In genomic region chr16:86576591-86577313, GRCh38 we compare ENCODE assay signal across 8 cellular contexts. TPM values are rescaled to one million over a fixed set of nuclear protein-coding genes. Genes with fewer than 3 reads are reported as not detected.
A peak's percentile ranks its signal among the peaks of the same experiment; 100 is the strongest.
DNase-seq lines count a peak whose midpoint lies in the region; ATAC-seq, FAIRE-seq and TF ChIP-seq lines count a peak whose summit lies in the region.

No MANE protein-coding gene starts in this region.

- no peaks in the 10 kb centered on the region for H3K36me3 Mint-ChIP-seq in activated T-cell treated with anti-CD3 and anti-CD28 coated beads, Interleukin-2, amount 50 U/mL, for 4 hours (ENCODE audit: insufficient read depth)
- H3K36me3 Mint-ChIP-seq in astrocyte (ENCODE audit: low read depth, unreplicated experiment) (no peaks in the 10 kb centered on the region), type B pancreatic cell (peaks cover 11% of the 10 kb centered on the region)

- H3K4me3 Mint-ChIP-seq in activated T-cell treated with anti-CD3 and anti-CD28 coated beads, Interleukin-2, amount 50 U/mL, for 4 hours: peak overlapping the region; percentile 62
- peak overlapping the region; percentile 98 for H3K4me3 Mint-ChIP-seq in astrocyte (ENCODE audit: unreplicated experiment)
- peak overlapping the region; percentile 94 for H3K4me3 Mint-ChIP-seq in type B pancreatic cell

- ATAC-seq in activated T-cell treated with anti-CD3 and anti-CD28 coated beads, Interleukin-2, amount 50 U/mL, for 4 hours: peak in 1 of 2 donors; percentile 8
- ATAC-seq in GM18861 (IDR thresholded peaks at IDR 0.05; ENCODE audit: unreplicated experiment): no peak

- peak overlapping the region; percentile 90 for H3K4me2 ChIP-seq in astrocyte (ENCODE audit: low read length)

- no peak for DNase-seq in activated T-cell treated with anti-CD3 and anti-CD28 coated beads, Interleukin-2, amount 50 U/mL, for 4 hours
- DNase-seq in activated T-cell treated with anti-CD3 and anti-CD28 coated beads, Interleukin-2, amount 50 U/mL, for 1 hour: no peak
- peak; percentile 80 for DNase-seq in astrocyte (ENCODE audit: low read depth)
- DNase-seq in kidney epithelial cell (ENCODE audit: low read depth): no peak
- peak; percentile 68 for DNase-seq in type B pancreatic cell (ENCODE audit: extremely low spot score, unreplicated experiment)
- no peak for DNase-seq in stimulated activated CD4-positive, alpha-beta T cell treated with anti-CD3 and anti-CD28 coated beads, Interleukin-2, amount 100 ng/mL, for 24 hours
- DNase-seq in NCI-H128 (lab: John Stamatoyannopoulos, UW; ENCODE audit: unreplicated experiment): no peak

- no peaks in the 10 kb centered on the region for H3K27me3 ChIP-seq in astrocyte (ENCODE audit: insufficient read depth, low read length)
- no peaks in the 10 kb centered on the region for H3K27me3 ChIP-seq in kidney epithelial cell (ENCODE audit: control insufficient read depth, insufficient read depth, low read length)

- H3K4me3 ChIP-seq in astrocyte (ENCODE audit: insufficient read depth, low read depth, low read length): peak overlapping the region; percentile 73
- H3K4me3 ChIP-seq in kidney epithelial cell (ENCODE audit: low read depth, low read length): peak overlapping the region; percentile 57

- H3K9me3 ChIP-seq in astrocyte (ENCODE audit: insufficient read depth, low read depth, low read length): no peaks in the 10 kb centered on the region

- H4K20me1 ChIP-seq in astrocyte (ENCODE audit: insufficient read depth, low read length): peaks cover 30% of the 10 kb centered on the region

- no peaks in the 10 kb centered on the region for H3K9me3 Mint-ChIP-seq in activated T-cell treated with anti-CD3 and anti-CD28 coated beads, Interleukin-2, amount 50 U/mL, for 4 hours
- H3K9me3 Mint-ChIP-seq in astrocyte (ENCODE audit: unreplicated experiment) (peaks cover 3% of the 10 kb centered on the region), type B pancreatic cell (no peaks in the 10 kb centered on the region)

- H3K27ac ChIP-seq in astrocyte (ENCODE audit: low read depth, low read length): peak overlapping the region; percentile 94

- peaks cover 81% of the 10 kb centered on the region for H3K4me1 ChIP-seq in astrocyte (ENCODE audit: insufficient read depth, low read length)

- H3K36me3 ChIP-seq in astrocyte (ENCODE audit: insufficient read depth, low read length): peaks cover 4% of the 10 kb centered on the region
- no peaks in the 10 kb centered on the region for H3K36me3 ChIP-seq in kidney epithelial cell (ENCODE audit: control insufficient read depth, insufficient read depth, low read length)

- peaks cover 13% of the 10 kb centered on the region for H3K4me1 Mint-ChIP-seq in activated T-cell treated with anti-CD3 and anti-CD28 coated beads, Interleukin-2, amount 50 U/mL, for 4 hours (ENCODE audit: low read depth)
- H3K4me1 Mint-ChIP-seq in astrocyte (ENCODE audit: low read depth, unreplicated experiment): peaks cover 56% of the 10 kb centered on the region
- peaks cover 29% of the 10 kb centered on the region for H3K4me1 Mint-ChIP-seq in type B pancreatic cell (ENCODE audit: unreplicated experiment)

- no peak for TF ChIP-seq CTCF in astrocyte (IDR thresholded peaks at IDR 0.05; ENCODE audit: insufficient read depth, low read depth, low read length)
- no peak for TF ChIP-seq CTCF in kidney epithelial cell (IDR thresholded peaks at IDR 0.05; ENCODE audit: insufficient read depth, low read length, poor library complexity, severe bottlenecking)
- no peak for TF ChIP-seq CTCF in type B pancreatic cell (conservative IDR thresholded peaks at IDR 0.05)

- H2AFZ ChIP-seq in astrocyte (ENCODE audit: low read depth, low read length): no peak overlapping the region

- peak overlapping the region; percentile 95 for H3K9ac ChIP-seq in astrocyte (ENCODE audit: low read length)

- no peak for FAIRE-seq in astrocyte (lab: Jason Lieb, UNC)

- H3K27me3 Mint-ChIP-seq in activated T-cell treated with anti-CD3 and anti-CD28 coated beads, Interleukin-2, amount 50 U/mL, for 4 hours (ENCODE audit: low read depth): peaks cover 88% of the 10 kb centered on the region
- H3K27me3 Mint-ChIP-seq in astrocyte (ENCODE audit: low read depth, unreplicated experiment) (peaks cover 17% of the 10 kb centered on the region), type B pancreatic cell (peaks cover 92% of the 10 kb centered on the region)

- H3K79me2 ChIP-seq in astrocyte (ENCODE audit: insufficient read depth, low read length): peaks cover 89% of the 10 kb centered on the region

- peak overlapping the region; percentile 95 for H3K27ac Mint-ChIP-seq in astrocyte (ENCODE audit: unreplicated experiment)
- peak overlapping the region; percentile 97 for H3K27ac Mint-ChIP-seq in type B pancreatic cell

RNA-seq across cellular contexts. Expression of gene FOXL1, which starts 1.6 kb away (rescaled TPM):
- total RNA-seq in activated T-cell treated with anti-CD3 and anti-CD28 coated beads, Interleukin-2, amount 50 U/mL, for 4 hours: not detected
- total RNA-seq in astrocyte: 6.1 and 8.1 TPM in 2 replicates
- 9.0 and 9.2 TPM in 2 replicates for total RNA-seq in kidney epithelial cell
- 1.5 and 2.2 TPM in 2 replicates for total RNA-seq in type B pancreatic cell (ENCODE audit: low replicate concordance)

RNA-seq across cellular contexts. Expression of gene FOXC2, which starts 10.1 kb away (rescaled TPM):
- not detected for total RNA-seq in activated T-cell treated with anti-CD3 and anti-CD28 coated beads, Interleukin-2, amount 50 U/mL, for 4 hours
- 15.8 and 15.9 TPM in 2 replicates for total RNA-seq in astrocyte
- total RNA-seq in kidney epithelial cell: 12.1 and 12.2 TPM in 2 replicates
- total RNA-seq in type B pancreatic cell (ENCODE audit: low replicate concordance): 5.5 and 11.3 TPM in 2 replicates

RNA-seq across cellular contexts. Expression of gene MTHFSD, which starts 21.7 kb away (rescaled TPM):
- 10 to 100 TPM; 18.9 to 21.2 (median 20.1) TPM for total RNA-seq in activated T-cell treated with anti-CD3 and anti-CD28 coated beads, Interleukin-2, amount 50 U/mL, for 4 hours
- total RNA-seq in astrocyte: 15.6 and 16.5 TPM in 2 replicates
- 17.4 and 26.1 TPM in 2 replicates for total RNA-seq in kidney epithelial cell
- total RNA-seq in type B pancreatic cell (ENCODE audit: low replicate concordance): 18.2 and 20.2 TPM in 2 replicates

Comparison
In these comparisons a context has a peak if more than half of its experiments do, and no peak if none do; other contexts are left out.
1. DNase-seq: peak in astrocyte (single experiment) and type B pancreatic cell (single experiment); none in activated T-cell treated with anti-CD3 and anti-CD28 coated beads, Interleukin-2, amount 50 U/mL, for 4 hours (single experiment), activated T-cell treated with anti-CD3 and anti-CD28 coated beads, Interleukin-2, amount 50 U/mL, for 1 hour (single experiment), kidney epithelial cell (single experiment), stimulated activated CD4-positive, alpha-beta T cell treated with anti-CD3 and anti-CD28 coated beads, Interleukin-2, amount 100 ng/mL, for 24 hours (0 of 2) and NCI-H128 (single experiment).
2. Peak in every context shown above with its lines, with median percentiles within 50 percentile points of each other: H3K4me3 Mint-ChIP-seq.